Comparison of ENCODE assay signal across 2 cellular contexts in genomic region chr18:4405965-4406364, GRCh38.
A peak's percentile ranks its signal among the peaks of the same experiment; 100 is the strongest.
TF ChIP-seq lines count a peak whose summit lies in the region.

No MANE protein-coding gene starts in this region.

TF ChIP-seq in GM23338, 12 proteins besides CTCF, POLR2A, EP300 and RAD21:
- TF ChIP-seq ETS1 (IDR thresholded peaks at IDR 0.05) (no peak), EZH2phosphoT487 (IDR thresholded peaks at IDR 0.05; ENCODE audit: unreplicated experiment) (no peak), STAT1 (IDR thresholded peaks at IDR 0.05; ENCODE audit: unreplicated experiment) (no peak), NANOG (IDR thresholded peaks at IDR 0.05; ENCODE audit: borderline replicate concordance) (no peak), ZNF331 (CRISPR knock-in tag; IDR thresholded peaks at IDR 0.05; ENCODE audit: low read depth) (no peak), REST (IDR thresholded peaks at IDR 0.05; ENCODE audit: unreplicated experiment) (no peak), POLR2AphosphoS5 (IDR thresholded peaks at IDR 0.05; ENCODE audit: low read depth) (no peak), EZH2 (IDR thresholded peaks at IDR 0.05; ENCODE audit: low read depth, unreplicated experiment) (no peak), ZNF462 (CRISPR knock-in tag; IDR thresholded peaks at IDR 0.05) (no peak), CREB1 (CRISPR knock-in tag; IDR thresholded peaks at IDR 0.05; ENCODE audit: low read depth) (no peak), JUNB (IDR thresholded peaks at IDR 0.05; ENCODE audit: unreplicated experiment) (no peak)
TF ChIP-seq in GM23338: peak in this region for 0.

TF ChIP-seq in H1, 55 proteins besides CTCF, POLR2A, EP300 and RAD21:
- TF ChIP-seq ATF2 (IDR thresholded peaks at IDR 0.05; ENCODE audit: low read length), result no peak
- peak; percentile 86 for TF ChIP-seq SP1 (IDR thresholded peaks at IDR 0.05; ENCODE audit: low read depth, low read length)
TF ChIP-seq in H1: peak in this region for 1.
